Comparison of ENCODE assay signal across 31 cellular contexts in genomic region chr14:71429900-71430299, GRCh38.
"Had no signal": no experiment of that assay in that cellular context is flagged by ENCODE, and none has a peak within 500 bp of the region (broad histone marks: within the 10 kb centered on the region; RNA-seq: fewer than 3 reads in every experiment).

No MANE protein-coding gene starts in this region.

- H3K4me3 Mint-ChIP-seq: activated B cell treated with CpG ODN at 0.5 μM for 24 hours; activated CD4-positive, alpha-beta memory T cell treated with anti-CD3 and anti-CD28 coated beads, Interleukin-2, amount 10 ng/mL, durations not matched to agents 7 days and 5 days; activated naive CD4-positive, alpha-beta T cell treated with anti-CD3 and anti-CD28 coated beads, Interleukin-2, amount 10 ng/mL, durations not matched to agents 7 days and 5 days; activated naive CD8-positive, alpha-beta T cell treated with anti-CD3 and anti-CD28 coated beads, Interleukin-2, amount 10 ng/mL, durations not matched to agents 7 days and 5 days; activated T-cell treated with anti-CD3 and anti-CD28 coated beads, Interleukin-2, amount 50 U/mL, for 24 hours; activated T-cell treated with anti-CD3 and anti-CD28 coated beads, Interleukin-2, amount 50 U/mL, for 72 hours; central memory CD8-positive, alpha-beta T cell; effector memory CD8-positive, alpha-beta T cell; T-helper 17 cell; T-helper 2 cell treated with Interferon-gamma antibody and Interleukin-4, amounts not matched to agents 5 μg/mL and 100 μg/mL, for 36 hours had no signal

- FAIRE-seq: astrocyte, bronchial epithelial cell had no signal

- H3K27me3 Mint-ChIP-seq: activated B cell treated with CpG ODN at 0.5 μM for 24 hours; activated CD4-positive, alpha-beta memory T cell treated with anti-CD3 and anti-CD28 coated beads, Interleukin-2, amount 10 ng/mL, durations not matched to agents 7 days and 5 days; activated naive CD4-positive, alpha-beta T cell treated with anti-CD3 and anti-CD28 coated beads, Interleukin-2, amount 10 ng/mL, durations not matched to agents 7 days and 5 days; activated naive CD8-positive, alpha-beta T cell treated with anti-CD3 and anti-CD28 coated beads, Interleukin-2, amount 10 ng/mL, durations not matched to agents 7 days and 5 days; activated T-cell treated with anti-CD3 and anti-CD28 coated beads, Interleukin-2, amount 50 U/mL, for 24 hours; central memory CD8-positive, alpha-beta T cell; effector memory CD8-positive, alpha-beta T cell; T-helper 17 cell had no signal

- H3K27ac Mint-ChIP-seq: activated B cell treated with CpG ODN at 0.5 μM for 24 hours; activated CD4-positive, alpha-beta memory T cell treated with anti-CD3 and anti-CD28 coated beads, Interleukin-2, amount 10 ng/mL, durations not matched to agents 7 days and 5 days; activated naive CD4-positive, alpha-beta T cell treated with anti-CD3 and anti-CD28 coated beads, Interleukin-2, amount 10 ng/mL, durations not matched to agents 7 days and 5 days; activated naive CD4-positive, alpha-beta T cell treated with anti-CD3 and anti-CD28 coated beads, Interleukin-2, amount 50 U/mL, for 72 hours; activated naive CD8-positive, alpha-beta T cell treated with anti-CD3 and anti-CD28 coated beads, Interleukin-2, amount 10 ng/mL, durations not matched to agents 7 days and 5 days; activated T-cell treated with anti-CD3 and anti-CD28 coated beads, Interleukin-2, amount 50 U/mL, for 24 hours; activated T-cell treated with anti-CD3 and anti-CD28 coated beads, Interleukin-2, amount 50 U/mL, for 72 hours; T-helper 17 cell; T-helper 2 cell treated with Interferon-gamma antibody and Interleukin-4, amounts not matched to agents 5 μg/mL and 100 μg/mL, for 36 hours had no signal

- ATAC-seq: activated CD4-positive, CD25-positive, alpha-beta regulatory T cell treated with anti-CD3 and anti-CD28 coated beads, Interleukin-2, amount 50 U/mL, for 24 hours; activated naive CD4-positive, alpha-beta T cell treated with anti-CD3 and anti-CD28 coated beads, Interleukin-2, amount 50 U/mL, for 72 hours; activated T-cell treated with anti-CD3 and anti-CD28 coated beads, Interleukin-2, amount 50 U/mL, for 72 hours; effector memory CD8-positive, alpha-beta T cell; foreskin keratinocyte; gastrocnemius medialis; heart left ventricle; T-helper 17 cell had no signal

- DNase-seq: activated B cell treated with CpG ODN at 0.5 μM for 24 hours; activated CD4-positive, alpha-beta memory T cell treated with anti-CD3 and anti-CD28 coated beads, Interleukin-2, amount 10 ng/mL, durations not matched to agents 7 days and 5 days; activated CD4-positive, alpha-beta T cell treated with anti-CD3 and anti-CD28 coated beads for 48 hours; activated CD4-positive, alpha-beta T cell treated with anti-CD3 and anti-CD28 coated beads, Interleukin-2, amount 50 U/mL, for 4 hours; activated CD8-positive, alpha-beta memory T cell treated with anti-CD3 and anti-CD28 coated beads, Interleukin-2, amount 50 U/mL, for 48 hours; activated gamma-delta T cell; activated naive CD4-positive, alpha-beta T cell; activated naive CD4-positive, alpha-beta T cell treated with anti-CD3 and anti-CD28 coated beads, Interleukin-2, amount 10 ng/mL, durations not matched to agents 7 days and 5 days; activated naive CD8-positive, alpha-beta T cell treated with anti-CD3 and anti-CD28 coated beads, Interleukin-2, amount 10 ng/mL, durations not matched to agents 7 days and 5 days; activated T-cell treated with anti-CD3 and anti-CD28 coated beads for 4 hours; activated T-cell treated with anti-CD3 and anti-CD28 coated beads, Interleukin-2, amount 50 U/mL, for 24 hours; activated T-cell treated with anti-CD3 and anti-CD28 coated beads, Interleukin-2, amount 50 U/mL, for 72 hours; anterior cingulate cortex; brain microvascular endothelial cell; dermis blood vessel endothelial cell; effector CD4-positive, alpha-beta T cell; effector memory CD8-positive, alpha-beta T cell; erythroblast; foreskin keratinocyte; gastrocnemius medialis; glutamatergic neuron; heart left ventricle; T-helper 17 cell; T1000; WERI-Rb-1 had no signal
